Comparison of ENCODE assay signal across 8 cellular contexts in genomic region chr14:35687335-35687939, GRCh38.
DNase-seq lines count a peak whose midpoint lies in the region; ATAC-seq, FAIRE-seq and TF ChIP-seq lines count a peak whose summit lies in the region.

No MANE protein-coding gene starts in this region.

- TF ChIP-seq EP300 in HepG2 (IDR thresholded peaks at IDR 0.05; ENCODE audit: low read depth in 2 of 2, low read length in 2 of 2) (no peak), HepG2 (CRISPR knock-in tag; IDR thresholded peaks at IDR 0.05; ENCODE audit: borderline replicate concordance) (no peak), tibial nerve (IDR thresholded peaks at IDR 0.05) (no peak)

- H3K4me2 ChIP-seq in OCI-LY3 (ENCODE audit: low read length), result no peak overlapping the region
- H3K4me2 ChIP-seq in HepG2 (ENCODE audit: low read depth, low read length), result no peak overlapping the region

- H3K79me2 ChIP-seq in OCI-LY3 (ENCODE audit: low read length), result no peaks in the 10 kb centered on the region
- no peaks in the 10 kb centered on the region for H3K79me2 ChIP-seq in HepG2 (ENCODE audit: insufficient read depth, low read length)

- H3K4me1 Mint-ChIP-seq in activated T-helper 1 cell treated with anti-CD3 and anti-CD28 coated beads, Interleukin-12 subunit alpha, Interleukin-12 subunit beta, Interleukin-2, Interleukin-4 antibody, amounts not matched to agents 30 ng/mL and 10 ng/mL and 1 ng/mL, durations not matched to agents 14 hours and 24 hours and 36 hours (ENCODE audit: low read depth), result peaks cover 25% of the 10 kb centered on the region

- H3K4me3 ChIP-seq in OCI-LY3 (ENCODE audit: low read length), result no peak overlapping the region
- no peak overlapping the region for H3K4me3 ChIP-seq in cardiac fibroblast (replicated peaks in 1 of 2; ENCODE audit: low read depth in 2 of 2, low read length in 2 of 2)
- H3K4me3 ChIP-seq in HepG2 (replicated peaks in 1 of 3; ENCODE audit: insufficient read depth in 1 of 3, low read depth in 2 of 3, low read length in 3 of 3), result no peak overlapping the region
- no peak overlapping the region for H3K4me3 ChIP-seq in tibial nerve

- H3K9me3 ChIP-seq in OCI-LY3 (ENCODE audit: insufficient read depth, low read length) (no peaks in the 10 kb centered on the region), HepG2 (ENCODE audit: low read length) (no peaks in the 10 kb centered on the region), tibial nerve (no peaks in the 10 kb centered on the region)

- H4K20me1 ChIP-seq in OCI-LY3 (ENCODE audit: insufficient read depth, low read length) (no peaks in the 10 kb centered on the region), HepG2 (ENCODE audit: insufficient read depth, low read length) (no peaks in the 10 kb centered on the region)

- no TSS peak for BruUV-seq in HepG2 (replicated peaks; lab: Mats Ljungman, UMichigan)

- no peaks in the 10 kb centered on the region for H3K27me3 Mint-ChIP-seq in activated T-helper 1 cell treated with anti-CD3 and anti-CD28 coated beads, Interleukin-12 subunit alpha, Interleukin-12 subunit beta, Interleukin-2, Interleukin-4 antibody, amounts not matched to agents 30 ng/mL and 10 ng/mL and 1 ng/mL, durations not matched to agents 14 hours and 24 hours and 36 hours (ENCODE audit: insufficient read depth)

- TF ChIP-seq POLR2A in GM12892 (IDR thresholded peaks at IDR 0.05; ENCODE audit: low read depth, low read length) (no peak), HepG2 (IDR thresholded peaks at IDR 0.05; ENCODE audit: insufficient read depth in 1 of 2, low read depth in 2 of 2, low read length in 2 of 2) (no peak), tibial nerve (IDR thresholded peaks at IDR 0.05) (no peak)

- H3K9me3 Mint-ChIP-seq in activated T-helper 1 cell treated with anti-CD3 and anti-CD28 coated beads, Interleukin-12 subunit alpha, Interleukin-12 subunit beta, Interleukin-2, Interleukin-4 antibody, amounts not matched to agents 30 ng/mL and 10 ng/mL and 1 ng/mL, durations not matched to agents 14 hours and 24 hours and 36 hours, result no peaks in the 10 kb centered on the region

- H3K9ac ChIP-seq in OCI-LY3 (ENCODE audit: low read length) (no peak overlapping the region), HepG2 (ENCODE audit: insufficient read depth, low read depth, low read length) (no peak overlapping the region)

- peak; percentile 91 for TF ChIP-seq CTCF in OCI-LY3 (IDR thresholded peaks at IDR 0.05; ENCODE audit: low read depth, low read length)
- TF ChIP-seq CTCF in cardiac fibroblast (IDR thresholded peaks at IDR 0.05; ENCODE audit: low read depth, low read length), result peak; percentile 82
- peak; percentile 94 for TF ChIP-seq CTCF in HepG2 (CRISPR knock-in tag; IDR thresholded peaks at IDR 0.05)
- TF ChIP-seq CTCF in tibial nerve (IDR thresholded peaks at IDR 0.05), result peak; percentile 33 to 64 (median 49)

- intact Hi-C loops in HepG2 (cut with micrococcal nuclease; ENCODE audit: unreplicated experiment), result loop anchor here (1.0 to 5.0 kb wide), 5 partner anchors 131 to 543 kb away; partner anchors contain the start of gene INSM2
- intact Hi-C loops in activated T-helper 1 cell treated with anti-CD3 and anti-CD28 coated beads, Interleukin-12 subunit alpha, Interleukin-12 subunit beta, Interleukin-2, Interleukin-4 antibody, amounts not matched to agents 30 ng/mL and 10 ng/mL and 1 ng/mL, durations not matched to agents 14 hours and 24 hours and 36 hours (cut with micrococcal nuclease), result loop anchor here (1.0 to 10.0 kb wide), 7 partner anchors 153 to 547 kb away; partner anchors contain the start of gene INSM2

- DNase-seq in AML-193 (lab: John Stamatoyannopoulos, UW) (peak; percentile 43 to 60), GM12892 (ENCODE audit: insufficient read length) (no peak), KG1 (lab: John Stamatoyannopoulos, UW) (peak; percentile 11), cardiac fibroblast (ENCODE audit: low read depth in 2 of 2) (peak; percentile 73 to 75), HepG2 (ENCODE audit: low spot score) (peak; percentile 75), tibial nerve (ENCODE audit: low spot score in 2 of 2) (no peak)
- DNase-seq in activated T-helper 1 cell treated with anti-CD3 and anti-CD28 coated beads, Interleukin-12 subunit alpha, Interleukin-12 subunit beta, Interleukin-2, Interleukin-4 antibody, amounts not matched to agents 30 ng/mL and 10 ng/mL and 1 ng/mL, durations not matched to agents 14 hours and 24 hours and 36 hours (ENCODE audit: low spot score), result no peak

- H3K4me3 Mint-ChIP-seq in activated T-helper 1 cell treated with anti-CD3 and anti-CD28 coated beads, Interleukin-12 subunit alpha, Interleukin-12 subunit beta, Interleukin-2, Interleukin-4 antibody, amounts not matched to agents 30 ng/mL and 10 ng/mL and 1 ng/mL, durations not matched to agents 14 hours and 24 hours and 36 hours, result no peak overlapping the region

- in situ Hi-C loops in HepG2 (cut with HindIII; ENCODE audit: extremely low pct_ligation_motif_present, low pct_unique_long_range_greater_than_20kb), result loop anchor here (5.0 kb wide), 1 partner anchor 255 kb away; no protein-coding TSS in a partner anchor

- ATAC-seq in HepG2, result peak; percentile 91

- H3K27ac ChIP-seq in OCI-LY3 (ENCODE audit: low read length) (no peak overlapping the region), HepG2 (ENCODE audit: extremely low read length, insufficient read depth, low read length) (no peak overlapping the region), tibial nerve (no peak overlapping the region)

- CTCF ChIA-PET in HepG2 (lab: Yijun Ruan, JAX; ENCODE audit: low intra/inter-chr PET ratio, low total read pairs), result interaction anchor here (1.0 to 2.7 kb wide), 5 partner anchors 127 to 547 kb away, joined by 3 to 14 read pairs (median 7); no protein-coding TSS in a partner anchor

- WGBS in HepG2 (ENCODE audit: low lambda C conversion rate), result 19% methylated on average over 1 of the region's 1 CpG
- 5 to 6% methylated on average over 1 of the region's 1 CpG for WGBS in tibial nerve, 2 donors

- no peaks in the 10 kb centered on the region for H3K27me3 ChIP-seq in OCI-LY3 (ENCODE audit: low read depth, low read length)
- no peaks in the 10 kb centered on the region for H3K27me3 ChIP-seq in HepG2 (ENCODE audit: control insufficient read depth in 1 of 2, insufficient read depth in 2 of 2, low read length in 2 of 2)
- no peaks in the 10 kb centered on the region for H3K27me3 ChIP-seq in tibial nerve

- no peak overlapping the region for H3K27ac Mint-ChIP-seq in activated T-helper 1 cell treated with anti-CD3 and anti-CD28 coated beads, Interleukin-12 subunit alpha, Interleukin-12 subunit beta, Interleukin-2, Interleukin-4 antibody, amounts not matched to agents 30 ng/mL and 10 ng/mL and 1 ng/mL, durations not matched to agents 14 hours and 24 hours and 36 hours

- peaks cover 8% of the 10 kb centered on the region for H3K36me3 Mint-ChIP-seq in activated T-helper 1 cell treated with anti-CD3 and anti-CD28 coated beads, Interleukin-12 subunit alpha, Interleukin-12 subunit beta, Interleukin-2, Interleukin-4 antibody, amounts not matched to agents 30 ng/mL and 10 ng/mL and 1 ng/mL, durations not matched to agents 14 hours and 24 hours and 36 hours (ENCODE audit: low read depth)

- peak; percentile 89 for TF ChIP-seq RAD21 in HepG2 (CRISPR knock-in tag; IDR thresholded peaks at IDR 0.05)

- H3K36me3 ChIP-seq in OCI-LY3 (replicated peaks; ENCODE audit: low read depth, low read length) (peaks cover 3% of the 10 kb centered on the region), HepG2 (replicated peaks in 1 of 2; ENCODE audit: control insufficient read depth in 1 of 2, insufficient read depth in 2 of 2, low read length in 2 of 2) (peaks cover 28 to 49% of the 10 kb centered on the region in 2 experiments), tibial nerve (peaks cover 0 to 50% (median 0%) of the 10 kb centered on the region in 3 donors)

- FAIRE-seq in GM12892 (lab: Jason Lieb, UNC) (peak; percentile 93), HepG2 (lab: Jason Lieb, UNC) (peak; percentile 56)

- H3K4me1 ChIP-seq in OCI-LY3 (ENCODE audit: low read length), result peaks cover 53% of the 10 kb centered on the region
- H3K4me1 ChIP-seq in HepG2 (ENCODE audit: insufficient read depth, low read length), result no peaks in the 10 kb centered on the region
- no peaks in the 10 kb centered on the region for H3K4me1 ChIP-seq in tibial nerve

- POLR2A ChIA-PET in HepG2 (lab: Yijun Ruan, JAX), result no interaction called here

- no peak overlapping the region for H2AFZ ChIP-seq in OCI-LY3 (ENCODE audit: low read depth, low read length)
- no peak overlapping the region for H2AFZ ChIP-seq in HepG2 (ENCODE audit: low read length)

TF ChIP-seq in HepG2, 621 proteins besides CTCF, POLR2A, EP300 and RAD21 (continues in another document):
- TF ChIP-seq HNF4G (IDR thresholded peaks at IDR 0.05; ENCODE audit: borderline replicate concordance, low read depth, low read length) (no peak), HNF4G (CRISPR knock-in tag; IDR thresholded peaks at IDR 0.05; ENCODE audit: borderline replicate concordance, low read depth) (no peak), ZFX (CRISPR knock-in tag; IDR thresholded peaks at IDR 0.05; ENCODE audit: low read depth) (no peak), NCOA2 (CRISPR knock-in tag; IDR thresholded peaks at IDR 0.05) (peak; percentile 9; the same call in 1 of the 2 replicates), E2F2 (CRISPR knock-in tag; IDR thresholded peaks at IDR 0.05; ENCODE audit: borderline replicate concordance) (no peak), SUZ12 (IDR thresholded peaks at IDR 0.05; ENCODE audit: low read depth, low read length) (no peak), TMF1 (CRISPR knock-in tag; IDR thresholded peaks at IDR 0.05; ENCODE audit: low read depth) (no peak), KLF9 (CRISPR knock-in tag; IDR thresholded peaks at IDR 0.05; ENCODE audit: low read depth) (no peak), BRCA1 (CRISPR knock-in tag; IDR thresholded peaks at IDR 0.05) (peak; percentile 42; the same call in 1 of the 2 replicates), SMYD3 (CRISPR knock-in tag; IDR thresholded peaks at IDR 0.05) (0 out of 2 replicates have a peak, but pooled peaks have one; percentile 38), STAT5B (CRISPR knock-in tag; IDR thresholded peaks at IDR 0.05) (no peak)

Comparison
In these comparisons a context has a peak if more than half of its experiments do, and no peak if none do; other contexts are left out.
1. DNase-seq: peak in AML-193 (2 of 2), KG1 (single experiment), cardiac fibroblast (2 of 2) and HepG2 (single experiment); none in GM12892 (single experiment), tibial nerve (0 of 2) and activated T-helper 1 cell treated with anti-CD3 and anti-CD28 coated beads, Interleukin-12 subunit alpha, Interleukin-12 subunit beta, Interleukin-2, Interleukin-4 antibody, amounts not matched to agents 30 ng/mL and 10 ng/mL and 1 ng/mL, durations not matched to agents 14 hours and 24 hours and 36 hours (single experiment).
2. Peak in every context shown above with its lines, with median percentiles within 50 percentile points of each other: CTCF ChIP-seq.